Comparison of ENCODE assay signal across 1 cellular context in genomic region chr19:14529254-14530004, GRCh38.
A peak's percentile ranks its signal among the peaks of the same experiment; 100 is the strongest.
TF ChIP-seq lines count a peak whose summit lies in the region.

TSS of gene TECR (plus strand) at chr19:14529594. CDS start at chr19:14529697, 103 bp downstream.

TF ChIP-seq in HepG2, 621 proteins besides CTCF, POLR2A, EP300 and RAD21 (continued from another document and continues in another):
- TF ChIP-seq PRDM15 (CRISPR knock-in tag; IDR thresholded peaks at IDR 0.05) = no peak
- peak; percentile 42; the same call in 1 of the 2 replicates for TF ChIP-seq ZNF512B (CRISPR knock-in tag; IDR thresholded peaks at IDR 0.05; ENCODE audit: borderline replicate concordance)
- no peak for TF ChIP-seq ZNF432 (CRISPR knock-in tag; IDR thresholded peaks at IDR 0.05; ENCODE audit: borderline replicate concordance)
- TF ChIP-seq ZNF367 (CRISPR knock-in tag; IDR thresholded peaks at IDR 0.05; ENCODE audit: borderline replicate concordance) = no peak
- peak; percentile 59; the same call in 1 of the 2 replicates for TF ChIP-seq RFX5 (IDR thresholded peaks at IDR 0.05; ENCODE audit: low read depth, low read length)
- TF ChIP-seq SPEN (CRISPR knock-in tag; IDR thresholded peaks at IDR 0.05; ENCODE audit: low read depth) = peak; percentile 79; the same call in 1 of the 2 replicates
- no peak for TF ChIP-seq HOXD1 (CRISPR knock-in tag; IDR thresholded peaks at IDR 0.05)
- TF ChIP-seq ZBTB44 (CRISPR knock-in tag; IDR thresholded peaks at IDR 0.05) = no peak
- no peak for TF ChIP-seq WIZ (CRISPR knock-in tag; IDR thresholded peaks at IDR 0.05)
- no peak for TF ChIP-seq CCAR2 (optimal IDR thresholded peaks at IDR 0.05; ENCODE audit: low read depth, low read length)
- TF ChIP-seq RFXAP (CRISPR knock-in tag; IDR thresholded peaks at IDR 0.05; ENCODE audit: borderline replicate concordance) = peak; percentile 77
- TF ChIP-seq HOXA5 (CRISPR knock-in tag; IDR thresholded peaks at IDR 0.05) = peak; percentile 62; the same call in 1 of the 2 replicates
- TF ChIP-seq ZNF567 (CRISPR knock-in tag; IDR thresholded peaks at IDR 0.05; ENCODE audit: borderline replicate concordance) = no peak
- no peak for TF ChIP-seq ZNF142 (CRISPR knock-in tag; IDR thresholded peaks at IDR 0.05)
- peak; percentile 55; the same call in 1 of the 2 replicates for TF ChIP-seq UBTF (CRISPR knock-in tag; IDR thresholded peaks at IDR 0.05)
- TF ChIP-seq ZFP82 (CRISPR knock-in tag; IDR thresholded peaks at IDR 0.05; ENCODE audit: borderline replicate concordance) = no peak
- TF ChIP-seq TOE1 (CRISPR knock-in tag; IDR thresholded peaks at IDR 0.05) = peak; percentile 42; the same call in 1 of the 2 replicates
- TF ChIP-seq NR2C2 (CRISPR knock-in tag; IDR thresholded peaks at IDR 0.05; ENCODE audit: borderline replicate concordance) = no peak
- TF ChIP-seq TAF1 (CRISPR knock-in tag; IDR thresholded peaks at IDR 0.05) = peak; percentile 97
- TF ChIP-seq KLF16 (CRISPR knock-in tag; IDR thresholded peaks at IDR 0.05) = 0 out of 4 replicates have a peak, but pooled peaks of 1 of the 2 experiments have one; percentile 29
- peak; percentile 92 for TF ChIP-seq ZNF274 (CRISPR knock-in tag; IDR thresholded peaks at IDR 0.05)
- peak; percentile 69 for TF ChIP-seq KAT8 (CRISPR knock-in tag; IDR thresholded peaks at IDR 0.05)
- TF ChIP-seq ZNF747 (CRISPR knock-in tag; IDR thresholded peaks at IDR 0.05; ENCODE audit: borderline replicate concordance) = no peak; the same call in 1 of the 2 replicates
- TF ChIP-seq FOXM1 (CRISPR knock-in tag; IDR thresholded peaks at IDR 0.05) = no peak
- peak; percentile 70; the same call in 1 of the 2 replicates for TF ChIP-seq NCOA1 (CRISPR knock-in tag; IDR thresholded peaks at IDR 0.05)
- no peak for TF ChIP-seq ZNF296 (CRISPR knock-in tag; conservative IDR thresholded peaks at IDR 0.05)
- peak; percentile 56; the same call in 1 of the 2 replicates for TF ChIP-seq MXD1 (CRISPR knock-in tag; IDR thresholded peaks at IDR 0.05)
- TF ChIP-seq ATRX (CRISPR knock-in tag; IDR thresholded peaks at IDR 0.05; ENCODE audit: borderline replicate concordance) = no peak
- no peak for TF ChIP-seq ZNF597 (CRISPR knock-in tag; IDR thresholded peaks at IDR 0.05)
- no peak for TF ChIP-seq ZNF674 (CRISPR knock-in tag; IDR thresholded peaks at IDR 0.05; ENCODE audit: low read depth)
- TF ChIP-seq KDM5A (IDR thresholded peaks at IDR 0.05; ENCODE audit: borderline replicate concordance, low read length) = no peak
- no peak for TF ChIP-seq NR1H2 (CRISPR knock-in tag; IDR thresholded peaks at IDR 0.05; ENCODE audit: borderline replicate concordance, low read depth)
- TF ChIP-seq GABPB1 (CRISPR knock-in tag; IDR thresholded peaks at IDR 0.05) = peak; percentile 75
- TF ChIP-seq ZNF235 (CRISPR knock-in tag; IDR thresholded peaks at IDR 0.05; ENCODE audit: borderline replicate concordance) = peak; percentile 62; the same call in 1 of the 2 replicates
- TF ChIP-seq ZBTB10 (CRISPR knock-in tag; IDR thresholded peaks at IDR 0.05; ENCODE audit: borderline replicate concordance) = peak; percentile 42; the same call in 1 of the 2 replicates
- 0 out of 2 replicates have a peak, but pooled peaks have one; percentile 35 for TF ChIP-seq GZF1 (CRISPR knock-in tag; IDR thresholded peaks at IDR 0.05)
- no peak for TF ChIP-seq ZNF570 (CRISPR knock-in tag; IDR thresholded peaks at IDR 0.05; ENCODE audit: borderline replicate concordance)
- no peak for TF ChIP-seq ZNF562 (CRISPR knock-in tag; IDR thresholded peaks at IDR 0.05; ENCODE audit: borderline replicate concordance)
- TF ChIP-seq POGZ (CRISPR knock-in tag; IDR thresholded peaks at IDR 0.05) = peak; percentile 66; the same call in 1 of the 2 replicates
